10 cellular contexts compared by ENCODE assay signal in the genomic region with DNA sequence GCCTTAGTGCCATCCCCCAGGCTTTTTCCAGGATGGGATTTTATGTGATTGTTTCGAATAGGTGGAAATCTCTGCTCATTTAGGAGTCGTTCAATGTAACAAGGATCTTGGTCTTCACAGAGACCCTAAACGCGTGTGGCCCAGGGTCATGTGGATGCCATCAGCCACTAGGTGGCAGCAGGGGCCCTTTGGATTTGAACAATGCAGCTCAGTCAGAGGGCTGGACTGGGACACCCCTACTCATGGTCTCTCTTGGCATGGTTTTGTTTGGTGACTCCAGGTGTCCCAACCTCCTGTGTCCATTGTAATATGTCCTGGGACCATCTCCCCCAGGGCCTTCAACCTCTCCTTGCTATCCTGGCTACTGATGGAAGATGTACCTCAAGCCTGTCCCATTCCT. TPM values are rescaled to one million over a fixed set of nuclear protein-coding genes. Genes with fewer than 3 reads are reported as not detected.
DNase-seq lines count a peak whose midpoint lies in the region; ATAC-seq and TF ChIP-seq lines count a peak whose summit lies in the region.
"Not testable (repeated sequence)": the region's sequence is repeated elsewhere in the genome, so short reads cannot be mapped to it uniquely, and the experiment has no call there.
"Had no signal": no experiment of that assay in that cellular context is flagged by ENCODE, and none has a peak within 500 bp of the region (broad histone marks: within the 10 kb centered on the region; RNA-seq: fewer than 3 reads in every experiment).

No MANE protein-coding gene starts in this region.

- H3K36me3 Mint-ChIP-seq in CD14-positive monocyte; activated CD4-positive, alpha-beta T cell treated with anti-CD3 and anti-CD28 coated beads, Interleukin-2, amount 10 ng/mL, durations not matched to agents 7 days and 5 days (ENCODE audit: low read depth); activated naive CD8-positive, alpha-beta T cell treated with anti-CD3 and anti-CD28 coated beads, Interleukin-2, amount 10 ng/mL, durations not matched to agents 7 days and 5 days: not testable (repeated sequence)

- peak; percentile 49 for TF ChIP-seq CTCF in CD14-positive monocyte (IDR thresholded peaks at IDR 0.05)
- peak; percentile 24; the same call in 1 of the 2 replicates for TF ChIP-seq CTCF in KMS-11 (conservative IDR thresholded peaks at IDR 0.05; ENCODE audit: low read depth, low read length)
- peak; percentile 34 for TF ChIP-seq CTCF in cardiac muscle cell (IDR thresholded peaks at IDR 0.05; ENCODE audit: low read depth, low read length)
- peak in 1 of 3 donors; percentile 8 for TF ChIP-seq CTCF in ovary (IDR thresholded peaks at IDR 0.05)

- peak overlapping the region in 1 of 7 donors; percentile 27 for H3K27ac Mint-ChIP-seq in CD14-positive monocyte
- peak overlapping the region; percentile 72 for H3K27ac Mint-ChIP-seq in activated CD4-positive, alpha-beta T cell treated with anti-CD3 and anti-CD28 coated beads, Interleukin-2, amount 10 ng/mL, durations not matched to agents 7 days and 5 days
- H3K27ac Mint-ChIP-seq in activated naive CD8-positive, alpha-beta T cell treated with anti-CD3 and anti-CD28 coated beads, Interleukin-2, amount 10 ng/mL, durations not matched to agents 7 days and 5 days, result not testable (repeated sequence)

- POLR2A ChIA-PET in activated CD4-positive, alpha-beta T cell treated with anti-CD3 and anti-CD28 coated beads, Interleukin-2, amount 10 ng/mL, durations not matched to agents 7 days and 5 days (lab: Charles Lee); activated naive CD8-positive, alpha-beta T cell treated with anti-CD3 and anti-CD28 coated beads, Interleukin-2, amount 10 ng/mL, durations not matched to agents 7 days and 5 days (lab: Charles Lee): not testable (repeated sequence)

- not testable (repeated sequence) for H3K4me2 ChIP-seq in KMS-11

- H3K9me3 ChIP-seq in cardiac muscle cell (ENCODE audit: low read depth); ovary: not testable (repeated sequence)

- peak; percentile 64 for DNase-seq in CD14-positive monocyte (ENCODE audit: low spot score)
- peak; percentile 73 for DNase-seq in activated CD4-positive, alpha-beta T cell treated with anti-CD3 and anti-CD28 coated beads, Interleukin-2, amount 10 ng/mL, durations not matched to agents 7 days and 5 days
- peak; percentile 73 for DNase-seq in activated naive CD8-positive, alpha-beta T cell treated with anti-CD3 and anti-CD28 coated beads, Interleukin-2, amount 10 ng/mL, durations not matched to agents 7 days and 5 days
- not testable (repeated sequence) for DNase-seq in cardiac muscle cell (ENCODE audit: low read depth in 1 of 2, low spot score in 1 of 2)
- peak; percentile 51 to 81 (median 80) for DNase-seq in ovary
- peak; percentile 25 to 61 for DNase-seq in stimulated activated CD8-positive, alpha-beta memory T cell treated with anti-CD3 and anti-CD28 coated beads, Interleukin-2, amount 100 ng/mL, for 1 hour (ENCODE audit: low read depth in 2 of 2)

- WGBS in ovary, 3 donors, result 0 to 2% methylated on average over 3 of the region's 4 CpGs; no CpG with 5 or more reads in 1 of the 3 donors

- H3K9ac ChIP-seq in KMS-11, result not testable (repeated sequence)

- not testable (repeated sequence) for H3K4me3 ChIP-seq in KMS-11 (IDR thresholded peaks at IDR 0.05; ENCODE audit: insufficient read depth, low read depth, low read length); cardiac muscle cell; ovary

- H3K27me3 Mint-ChIP-seq in CD14-positive monocyte (ENCODE audit: low read depth in 3 of 3), result peaks cover 8 to 15% (median 13%) of the 10 kb centered on the region in 3 donors
- not testable (repeated sequence) for H3K27me3 Mint-ChIP-seq in activated CD4-positive, alpha-beta T cell treated with anti-CD3 and anti-CD28 coated beads, Interleukin-2, amount 10 ng/mL, durations not matched to agents 7 days and 5 days; activated naive CD8-positive, alpha-beta T cell treated with anti-CD3 and anti-CD28 coated beads, Interleukin-2, amount 10 ng/mL, durations not matched to agents 7 days and 5 days

- intact Hi-C loops in CD14-positive monocyte (cut with micrococcal nuclease); ovary (cut with DNase I): not testable (repeated sequence)

- TF ChIP-seq EP300 in ovary (IDR thresholded peaks at IDR 0.05), result not testable (repeated sequence)

- H3K27me3 ChIP-seq in KMS-11 (ENCODE audit: insufficient read depth, low read depth); cardiac muscle cell; ovary: not testable (repeated sequence)

- H2AFZ ChIP-seq in KMS-11 (ENCODE audit: low read depth), result not testable (repeated sequence)

- H3K4me1 Mint-ChIP-seq in CD14-positive monocyte; activated CD4-positive, alpha-beta T cell treated with anti-CD3 and anti-CD28 coated beads, Interleukin-2, amount 10 ng/mL, durations not matched to agents 7 days and 5 days; activated naive CD8-positive, alpha-beta T cell treated with anti-CD3 and anti-CD28 coated beads, Interleukin-2, amount 10 ng/mL, durations not matched to agents 7 days and 5 days: not testable (repeated sequence)

- H3K9me3 Mint-ChIP-seq in CD14-positive monocyte; activated CD4-positive, alpha-beta T cell treated with anti-CD3 and anti-CD28 coated beads, Interleukin-2, amount 10 ng/mL, durations not matched to agents 7 days and 5 days; activated naive CD8-positive, alpha-beta T cell treated with anti-CD3 and anti-CD28 coated beads, Interleukin-2, amount 10 ng/mL, durations not matched to agents 7 days and 5 days: not testable (repeated sequence)

- ATAC-seq in GM21529 (IDR thresholded peaks at IDR 0.05; ENCODE audit: unreplicated experiment), result peak; percentile 64
- peak; percentile 86 for ATAC-seq in activated naive CD8-positive, alpha-beta T cell treated with anti-CD3 and anti-CD28 coated beads, Interleukin-2, amount 10 ng/mL, durations not matched to agents 7 days and 5 days (ENCODE audit: low read depth)

- CTCF ChIA-PET in activated CD4-positive, alpha-beta T cell treated with anti-CD3 and anti-CD28 coated beads, Interleukin-2, amount 10 ng/mL, durations not matched to agents 7 days and 5 days (lab: Charles Lee), result not testable (repeated sequence)

- not testable (repeated sequence) for H3K4me1 ChIP-seq in KMS-11 (ENCODE audit: low read depth, poor library complexity, severe bottlenecking); cardiac muscle cell (ENCODE audit: low read depth); ovary (ENCODE audit: insufficient read depth)

- not testable (repeated sequence) for H3K4me3 Mint-ChIP-seq in CD14-positive monocyte; activated CD4-positive, alpha-beta T cell treated with anti-CD3 and anti-CD28 coated beads, Interleukin-2, amount 10 ng/mL, durations not matched to agents 7 days and 5 days; activated naive CD8-positive, alpha-beta T cell treated with anti-CD3 and anti-CD28 coated beads, Interleukin-2, amount 10 ng/mL, durations not matched to agents 7 days and 5 days

- TF ChIP-seq POLR2A in ovary (IDR thresholded peaks at IDR 0.05), result not testable (repeated sequence)

- H3K27ac ChIP-seq in KMS-11, cardiac muscle cell, ovary: not testable (repeated sequence)

- H4K20me1 ChIP-seq in KMS-11 (ENCODE audit: insufficient read depth), result not testable (repeated sequence)

- not testable (repeated sequence) for H3K36me3 ChIP-seq in KMS-11 (ENCODE audit: insufficient read depth); cardiac muscle cell; ovary

- not testable (repeated sequence) for H3K79me2 ChIP-seq in KMS-11 (ENCODE audit: insufficient read depth, low read depth)

RNA-seq across cellular contexts. Expression of gene SCGB1C2, which starts 0.8 kb away (rescaled TPM):
- polyA plus RNA-seq in CD14-positive monocyte (not detected), cardiac muscle cell (not detected in 2 replicates), ovary (not detected)
- not detected for total RNA-seq in activated CD4-positive, alpha-beta T cell treated with anti-CD3 and anti-CD28 coated beads, Interleukin-2, amount 10 ng/mL, durations not matched to agents 7 days and 5 days
- not detected for total RNA-seq in activated naive CD8-positive, alpha-beta T cell treated with anti-CD3 and anti-CD28 coated beads, Interleukin-2, amount 10 ng/mL, durations not matched to agents 7 days and 5 days
- total RNA-seq in cardiac muscle cell (not detected in 2 replicates), ovary (not detected)
- total RNA-seq: breast epithelium, SJCRH30 had no signal

RNA-seq across cellular contexts. Expression of gene DOC2B, which starts 44.9 kb away (rescaled TPM):
- polyA plus RNA-seq in CD14-positive monocyte, result under 1 TPM in 1 of 2 donors, not detected in 1; 0.02 TPM
- total RNA-seq in activated CD4-positive, alpha-beta T cell treated with anti-CD3 and anti-CD28 coated beads, Interleukin-2, amount 10 ng/mL, durations not matched to agents 7 days and 5 days, result not detected
- total RNA-seq in activated naive CD8-positive, alpha-beta T cell treated with anti-CD3 and anti-CD28 coated beads, Interleukin-2, amount 10 ng/mL, durations not matched to agents 7 days and 5 days, result not detected
- total RNA-seq in cardiac muscle cell, result 0.35 and 1.6 TPM in 2 replicates
- polyA plus RNA-seq in cardiac muscle cell, result 0.21 and 0.85 TPM in 2 replicates
- 1 to 10 TPM in 6 of 7 donors, under 1 TPM in 1; 0.83 to 4.5 (median 2.0) TPM for total RNA-seq in ovary
- polyA plus RNA-seq in ovary, result 1 to 10 TPM; 1.3 to 4.2 TPM
- total RNA-seq: SJCRH30 had no signal
